In the genomic region with DNA sequence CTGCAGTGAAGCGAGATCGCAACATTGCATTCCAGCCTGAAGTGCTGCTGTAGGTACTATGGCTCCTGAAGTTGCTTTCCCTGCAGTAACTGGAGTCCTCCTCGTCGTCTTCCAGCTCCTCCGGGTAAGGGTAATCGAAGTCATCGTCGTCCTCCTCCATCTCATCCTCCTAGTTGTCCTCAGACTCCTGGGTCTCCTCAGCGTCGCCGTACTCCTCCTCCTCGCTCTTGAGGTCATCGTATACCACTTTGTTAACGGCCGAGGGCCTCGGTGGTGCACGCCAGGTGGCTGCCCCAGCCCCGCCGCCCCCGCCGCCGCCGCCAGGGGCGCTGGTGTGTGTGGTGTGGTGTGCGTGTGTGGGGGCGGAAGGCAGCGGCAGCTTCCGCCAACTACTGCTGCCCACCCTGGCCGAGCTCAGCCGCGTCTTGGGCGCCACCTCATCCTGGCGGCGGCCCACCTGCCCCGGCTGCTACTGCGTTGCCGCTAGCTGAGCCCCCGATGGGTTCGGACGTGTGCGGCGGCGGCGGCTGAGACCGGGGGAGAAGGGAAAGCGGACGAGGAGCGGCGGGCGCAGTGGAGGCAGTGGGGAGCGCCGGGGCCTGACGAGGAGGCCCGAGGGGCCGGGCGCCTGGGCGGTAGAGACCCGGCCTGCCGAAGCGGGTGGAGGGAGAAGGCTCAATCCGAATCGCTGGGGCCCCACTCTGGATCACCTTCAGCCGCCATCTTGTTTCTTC, we compare ENCODE assay signal across 8 cellular contexts. TPM values are rescaled to one million over a fixed set of nuclear protein-coding genes. Genes with fewer than 3 reads are reported as not detected.
DNase-seq lines count a peak whose midpoint lies in the region; ATAC-seq and TF ChIP-seq lines count a peak whose summit lies in the region.

No MANE protein-coding gene starts in this region.

- no peak; the same call in 1 of the 2 replicates for TF ChIP-seq RAD21 in Ishikawa (IDR thresholded peaks at IDR 0.05; ENCODE audit: low read depth)

- peaks cover 3% of the 10 kb centered on the region for H3K4me1 Mint-ChIP-seq in endothelial cell (ENCODE audit: unreplicated experiment)
- peaks cover 0 to 13% (median 10%) of the 10 kb centered on the region in 4 donors for H3K4me1 Mint-ChIP-seq in naive thymus-derived CD8-positive, alpha-beta T cell

- TF ChIP-seq CTCF in endothelial cell (IDR thresholded peaks at IDR 0.05; ENCODE audit: unreplicated experiment) = peak; percentile 78

- peak overlapping the region; percentile 37 for H3K4me3 Mint-ChIP-seq in endothelial cell (ENCODE audit: unreplicated experiment)
- H3K4me3 Mint-ChIP-seq in naive thymus-derived CD8-positive, alpha-beta T cell = peak overlapping the region; percentile 71 to 86 (median 78)

- peak; percentile 9 for DNase-seq in COR-L47 (lab: John Stamatoyannopoulos, UW)
- DNase-seq in activated CD4-positive, alpha-beta T cell treated with anti-CD3 and anti-CD28 coated beads, Interleukin-2, amount 50 U/mL, for 48 hours = peak; percentile 84 to 86
- DNase-seq in endothelial cell (ENCODE audit: low spot score) = peak; percentile 79
- DNase-seq in naive thymus-derived CD8-positive, alpha-beta T cell = peak; percentile 61 to 87 (median 76)
- peak; percentile 90 for DNase-seq in stimulated activated naive CD8-positive, alpha-beta T cell treated with anti-CD3 and anti-CD28 coated beads, Interleukin-15, Interleukin-2, amounts not matched to agents 100 U/mL and 50 U/mL, for 24 hours
- DNase-seq in T1000 (lab: John Stamatoyannopoulos, UW) = no peak

- POLR2A ChIA-PET in naive thymus-derived CD8-positive, alpha-beta T cell (lab: Charles Lee) = interaction anchor here (0.6 to 5.4 kb wide), 3 partner anchors 11 to 98 kb away, joined by 3 to 66 read pairs (median 4); partner anchors contain the start of genes ACBD5 and YME1L1

- peak overlapping the region; percentile 75 for H3K27ac Mint-ChIP-seq in endothelial cell (ENCODE audit: unreplicated experiment)
- H3K27ac Mint-ChIP-seq in naive thymus-derived CD8-positive, alpha-beta T cell = peak overlapping the region in 9 of 10 donors; percentile 59 to 94 (median 86)

- H3K27me3 Mint-ChIP-seq in endothelial cell (ENCODE audit: unreplicated experiment) = no peaks in the 10 kb centered on the region
- peaks cover 0 to 5% (median 0%) of the 10 kb centered on the region in 5 donors for H3K27me3 Mint-ChIP-seq in naive thymus-derived CD8-positive, alpha-beta T cell

- ATAC-seq in GM21423 (IDR thresholded peaks at IDR 0.05; ENCODE audit: unreplicated experiment) = peak; percentile 99
- peak; percentile 91 for ATAC-seq in naive thymus-derived CD8-positive, alpha-beta T cell
- peak; percentile 97 for ATAC-seq in stimulated activated naive CD8-positive, alpha-beta T cell treated with anti-CD3 and anti-CD28 coated beads, Interleukin-15, Interleukin-2, amounts not matched to agents 100 U/mL and 50 U/mL, for 24 hours

- H3K9me3 Mint-ChIP-seq in endothelial cell (ENCODE audit: unreplicated experiment) = no peaks in the 10 kb centered on the region
- H3K9me3 Mint-ChIP-seq in naive thymus-derived CD8-positive, alpha-beta T cell = peaks cover 0 to 5% (median 2%) of the 10 kb centered on the region in 9 donors

- H3K36me3 Mint-ChIP-seq in endothelial cell (ENCODE audit: low read depth, unreplicated experiment) = peaks cover 7% of the 10 kb centered on the region
- H3K36me3 Mint-ChIP-seq in naive thymus-derived CD8-positive, alpha-beta T cell = peaks cover 0 to 4% (median 3%) of the 10 kb centered on the region in 3 donors

- TF ChIP-seq EP300 in Ishikawa (IDR thresholded peaks at IDR 0.05; ENCODE audit: borderline replicate concordance) = no peak

TF ChIP-seq in Ishikawa, 13 proteins besides CTCF, POLR2A, EP300 and RAD21:
- TF ChIP-seq NFIC (IDR thresholded peaks at IDR 0.05) (no peak), TAF1 (IDR thresholded peaks at IDR 0.05; ENCODE audit: low read depth) (0 out of 2 replicates have a peak, but pooled peaks have one; percentile 41), ZBTB7A (IDR thresholded peaks at IDR 0.05; ENCODE audit: low read depth) (peak; percentile 39; the same call in 1 of the 2 replicates), MAX (IDR thresholded peaks at IDR 0.05) (peak; percentile 49; the same call in 1 of the 2 replicates), FOXM1 (IDR thresholded peaks at IDR 0.05; ENCODE audit: borderline replicate concordance, low read depth) (no peak), USF1 (IDR thresholded peaks at IDR 0.05) (no peak), CREB1 (IDR thresholded peaks at IDR 0.05; ENCODE audit: low read depth) (no peak), TEAD4 (IDR thresholded peaks at IDR 0.05) (no peak), TCF12 (IDR thresholded peaks at IDR 0.05; ENCODE audit: low read depth) (no peak), YY1 (IDR thresholded peaks at IDR 0.05; ENCODE audit: low read depth) (peak; percentile 50; the same call in 1 of the 2 replicates), CEBPB (IDR thresholded peaks at IDR 0.05) (no peak), EGR1 (IDR thresholded peaks at IDR 0.05) (peak; percentile 86)
- TF ChIP-seq, protein P1, sequence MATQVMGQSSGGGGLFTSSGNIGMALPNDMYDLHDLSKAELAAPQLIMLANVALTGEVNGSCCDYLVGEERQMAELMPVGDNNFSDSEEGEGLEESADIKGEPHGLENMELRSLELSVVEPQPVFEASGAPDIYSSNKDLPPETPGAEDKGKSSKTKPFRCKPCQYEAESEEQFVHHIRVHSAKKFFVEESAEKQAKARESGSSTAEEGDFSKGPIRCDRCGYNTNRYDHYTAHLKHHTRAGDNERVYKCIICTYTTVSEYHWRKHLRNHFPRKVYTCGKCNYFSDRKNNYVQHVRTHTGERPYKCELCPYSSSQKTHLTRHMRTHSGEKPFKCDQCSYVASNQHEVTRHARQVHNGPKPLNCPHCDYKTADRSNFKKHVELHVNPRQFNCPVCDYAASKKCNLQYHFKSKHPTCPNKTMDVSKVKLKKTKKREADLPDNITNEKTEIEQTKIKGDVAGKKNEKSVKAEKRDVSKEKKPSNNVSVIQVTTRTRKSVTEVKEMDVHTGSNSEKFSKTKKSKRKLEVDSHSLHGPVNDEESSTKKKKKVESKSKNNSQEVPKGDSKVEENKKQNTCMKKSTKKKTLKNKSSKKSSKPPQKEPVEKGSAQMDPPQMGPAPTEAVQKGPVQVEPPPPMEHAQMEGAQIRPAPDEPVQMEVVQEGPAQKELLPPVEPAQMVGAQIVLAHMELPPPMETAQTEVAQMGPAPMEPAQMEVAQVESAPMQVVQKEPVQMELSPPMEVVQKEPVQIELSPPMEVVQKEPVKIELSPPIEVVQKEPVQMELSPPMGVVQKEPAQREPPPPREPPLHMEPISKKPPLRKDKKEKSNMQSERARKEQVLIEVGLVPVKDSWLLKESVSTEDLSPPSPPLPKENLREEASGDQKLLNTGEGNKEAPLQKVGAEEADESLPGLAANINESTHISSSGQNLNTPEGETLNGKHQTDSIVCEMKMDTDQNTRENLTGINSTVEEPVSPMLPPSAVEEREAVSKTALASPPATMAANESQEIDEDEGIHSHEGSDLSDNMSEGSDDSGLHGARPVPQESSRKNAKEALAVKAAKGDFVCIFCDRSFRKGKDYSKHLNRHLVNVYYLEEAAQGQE (IDR thresholded peaks at IDR 0.05; ENCODE audit: low read depth) = no peak
TF ChIP-seq in Ishikawa: peak in this region for 5.

RNA-seq across cellular contexts. Expression of gene ACBD5, which starts 11.8 kb away (rescaled TPM):
- total RNA-seq in endothelial cell (ENCODE audit: unreplicated experiment) = 14.8 TPM
- total RNA-seq in naive thymus-derived CD8-positive, alpha-beta T cell = 10 to 100 TPM; 22.9 to 23.6 TPM
- 10 to 100 TPM in 1 of 3 donors, 1 to 10 TPM in 2; 7.4 to 12.1 (median 8.3) TPM for polyA plus RNA-seq in naive thymus-derived CD8-positive, alpha-beta T cell
